ENCODE assay signal across 1 cellular context in the genomic region with DNA sequence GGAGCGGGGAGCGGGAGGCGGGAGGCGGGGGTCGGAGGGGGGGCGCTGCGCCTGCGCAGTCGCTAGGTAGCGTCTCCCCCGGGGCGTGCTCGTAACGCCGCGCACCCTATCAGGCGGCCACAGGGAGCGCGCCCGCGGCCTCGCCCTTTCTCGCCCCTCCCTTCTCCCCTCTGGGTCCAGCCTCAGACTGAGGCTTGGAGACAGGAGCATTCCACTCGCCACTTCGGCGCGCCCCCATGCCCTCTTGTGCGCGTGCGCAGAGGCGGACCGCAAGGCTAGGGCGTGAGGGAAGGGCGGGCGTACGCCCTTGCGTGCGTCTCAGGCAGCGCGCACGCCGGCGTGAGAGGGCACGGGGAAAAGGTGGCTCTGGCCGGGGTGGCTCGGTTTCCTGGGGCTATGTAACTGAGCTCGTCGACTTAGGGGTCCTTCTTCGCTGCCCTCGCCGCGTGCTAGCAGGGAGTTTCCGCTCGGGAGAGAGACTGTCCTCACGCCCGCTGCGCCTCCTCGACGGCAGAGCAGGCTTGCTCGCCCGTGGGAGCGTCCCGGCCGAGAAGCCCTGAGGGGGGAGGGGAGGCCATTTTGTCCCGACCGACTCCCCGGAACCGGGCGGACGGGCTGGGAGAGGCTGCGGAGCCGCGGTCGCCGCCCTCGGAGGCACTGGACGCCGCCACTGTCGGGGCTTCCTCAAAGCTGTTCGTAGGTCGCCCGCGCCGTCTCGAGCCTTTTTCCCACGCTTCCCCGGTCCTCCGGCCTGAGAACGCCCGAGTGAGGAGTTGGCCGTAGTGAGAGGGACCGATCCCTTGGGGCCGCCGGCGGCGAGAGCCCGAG.
TF ChIP-seq lines count a peak whose summit lies in the region.

A gene (plus strand): TSS at position 316 of the 828 bp plus-strand sequence. CDS start 525 bp downstream, outside the sequence.

TF ChIP-seq in HepG2, 621 proteins besides CTCF, POLR2A, EP300 and RAD21 (continued from another document and continues in another):
- TF ChIP-seq, protein P1, sequence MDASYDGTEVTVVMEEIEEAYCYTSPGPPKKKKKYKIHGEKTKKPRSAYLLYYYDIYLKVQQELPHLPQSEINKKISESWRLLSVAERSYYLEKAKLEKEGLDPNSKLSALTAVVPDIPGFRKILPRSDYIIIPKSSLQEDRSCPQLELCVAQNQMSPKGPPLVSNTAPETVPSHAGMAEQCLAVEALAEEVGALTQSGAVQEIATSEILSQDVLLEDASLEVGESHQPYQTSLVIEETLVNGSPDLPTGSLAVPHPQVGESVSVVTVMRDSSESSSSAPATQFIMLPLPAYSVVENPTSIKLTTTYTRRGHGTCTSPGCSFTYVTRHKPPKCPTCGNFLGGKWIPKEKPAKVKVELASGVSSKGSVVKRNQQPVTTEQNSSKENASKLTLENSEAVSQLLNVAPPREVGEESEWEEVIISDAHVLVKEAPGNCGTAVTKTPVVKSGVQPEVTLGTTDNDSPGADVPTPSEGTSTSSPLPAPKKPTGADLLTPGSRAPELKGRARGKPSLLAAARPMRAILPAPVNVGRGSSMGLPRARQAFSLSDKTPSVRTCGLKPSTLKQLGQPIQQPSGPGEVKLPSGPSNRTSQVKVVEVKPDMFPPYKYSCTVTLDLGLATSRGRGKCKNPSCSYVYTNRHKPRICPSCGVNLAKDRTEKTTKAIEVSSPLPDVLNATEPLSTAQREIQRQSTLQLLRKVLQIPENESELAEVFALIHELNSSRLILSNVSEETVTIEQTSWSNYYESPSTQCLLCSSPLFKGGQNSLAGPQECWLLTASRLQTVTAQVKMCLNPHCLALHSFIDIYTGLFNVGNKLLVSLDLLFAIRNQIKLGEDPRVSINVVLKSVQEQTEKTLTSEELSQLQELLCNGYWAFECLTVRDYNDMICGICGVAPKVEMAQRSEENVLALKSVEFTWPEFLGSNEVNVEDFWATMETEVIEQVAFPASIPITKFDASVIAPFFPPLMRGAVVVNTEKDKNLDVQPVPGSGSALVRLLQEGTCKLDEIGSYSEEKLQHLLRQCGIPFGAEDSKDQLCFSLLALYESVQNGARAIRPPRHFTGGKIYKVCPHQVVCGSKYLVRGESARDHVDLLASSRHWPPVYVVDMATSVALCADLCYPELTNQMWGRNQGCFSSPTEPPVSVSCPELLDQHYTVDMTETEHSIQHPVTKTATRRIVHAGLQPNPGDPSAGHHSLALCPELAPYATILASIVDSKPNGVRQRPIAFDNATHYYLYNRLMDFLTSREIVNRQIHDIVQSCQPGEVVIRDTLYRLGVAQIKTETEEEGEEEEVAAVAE (CRISPR knock-in tag; IDR thresholded peaks at IDR 0.05; ENCODE audit: borderline replicate concordance), result peak; percentile 49; the same call in 1 of the 2 replicates
- TF ChIP-seq, protein P2, sequence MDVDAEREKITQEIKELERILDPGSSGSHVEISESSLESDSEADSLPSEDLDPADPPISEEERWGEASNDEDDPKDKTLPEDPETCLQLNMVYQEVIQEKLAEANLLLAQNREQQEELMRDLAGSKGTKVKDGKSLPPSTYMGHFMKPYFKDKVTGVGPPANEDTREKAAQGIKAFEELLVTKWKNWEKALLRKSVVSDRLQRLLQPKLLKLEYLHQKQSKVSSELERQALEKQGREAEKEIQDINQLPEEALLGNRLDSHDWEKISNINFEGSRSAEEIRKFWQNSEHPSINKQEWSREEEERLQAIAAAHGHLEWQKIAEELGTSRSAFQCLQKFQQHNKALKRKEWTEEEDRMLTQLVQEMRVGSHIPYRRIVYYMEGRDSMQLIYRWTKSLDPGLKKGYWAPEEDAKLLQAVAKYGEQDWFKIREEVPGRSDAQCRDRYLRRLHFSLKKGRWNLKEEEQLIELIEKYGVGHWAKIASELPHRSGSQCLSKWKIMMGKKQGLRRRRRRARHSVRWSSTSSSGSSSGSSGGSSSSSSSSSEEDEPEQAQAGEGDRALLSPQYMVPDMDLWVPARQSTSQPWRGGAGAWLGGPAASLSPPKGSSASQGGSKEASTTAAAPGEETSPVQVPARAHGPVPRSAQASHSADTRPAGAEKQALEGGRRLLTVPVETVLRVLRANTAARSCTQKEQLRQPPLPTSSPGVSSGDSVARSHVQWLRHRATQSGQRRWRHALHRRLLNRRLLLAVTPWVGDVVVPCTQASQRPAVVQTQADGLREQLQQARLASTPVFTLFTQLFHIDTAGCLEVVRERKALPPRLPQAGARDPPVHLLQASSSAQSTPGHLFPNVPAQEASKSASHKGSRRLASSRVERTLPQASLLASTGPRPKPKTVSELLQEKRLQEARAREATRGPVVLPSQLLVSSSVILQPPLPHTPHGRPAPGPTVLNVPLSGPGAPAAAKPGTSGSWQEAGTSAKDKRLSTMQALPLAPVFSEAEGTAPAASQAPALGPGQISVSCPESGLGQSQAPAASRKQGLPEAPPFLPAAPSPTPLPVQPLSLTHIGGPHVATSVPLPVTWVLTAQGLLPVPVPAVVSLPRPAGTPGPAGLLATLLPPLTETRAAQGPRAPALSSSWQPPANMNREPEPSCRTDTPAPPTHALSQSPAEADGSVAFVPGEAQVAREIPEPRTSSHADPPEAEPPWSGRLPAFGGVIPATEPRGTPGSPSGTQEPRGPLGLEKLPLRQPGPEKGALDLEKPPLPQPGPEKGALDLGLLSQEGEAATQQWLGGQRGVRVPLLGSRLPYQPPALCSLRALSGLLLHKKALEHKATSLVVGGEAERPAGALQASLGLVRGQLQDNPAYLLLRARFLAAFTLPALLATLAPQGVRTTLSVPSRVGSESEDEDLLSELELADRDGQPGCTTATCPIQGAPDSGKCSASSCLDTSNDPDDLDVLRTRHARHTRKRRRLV (CRISPR knock-in tag; IDR thresholded peaks at IDR 0.05), result peak; percentile 93
- TF ChIP-seq ZNF431 (CRISPR knock-in tag; IDR thresholded peaks at IDR 0.05; ENCODE audit: borderline replicate concordance, low read depth) (peak; percentile 92; the same call in 1 of the 2 replicates), TRIM24 (CRISPR knock-in tag; IDR thresholded peaks at IDR 0.05) (no peak), EZH2 (conservative IDR thresholded peaks at IDR 0.05; ENCODE audit: low read depth, low read length) (no peak), MIER3 (CRISPR knock-in tag; IDR thresholded peaks at IDR 0.05; ENCODE audit: borderline replicate concordance) (peak; percentile 75; the same call in 1 of the 2 replicates), ZNF33B (CRISPR knock-in tag; IDR thresholded peaks at IDR 0.05) (peak; percentile 79; the same call in 1 of the 2 replicates), CHD4 (IDR thresholded peaks at IDR 0.05; ENCODE audit: borderline replicate concordance, low read length) (no peak), ZFP37 (CRISPR knock-in tag; IDR thresholded peaks at IDR 0.05; ENCODE audit: borderline replicate concordance) (peak; percentile 89), ZNF569 (CRISPR knock-in tag; IDR thresholded peaks at IDR 0.05; ENCODE audit: borderline replicate concordance) (peak; percentile 34; the same call in 1 of the 2 replicates), NFYB (CRISPR knock-in tag; IDR thresholded peaks at IDR 0.05) (peak; percentile 61), ZNF552 (CRISPR knock-in tag; IDR thresholded peaks at IDR 0.05; ENCODE audit: borderline replicate concordance) (peak; percentile 85; the same call in 1 of the 2 replicates), U2AF1 (optimal IDR thresholded peaks at IDR 0.05; ENCODE audit: low read depth, low read length) (peak; percentile 66), ZNF136 (CRISPR knock-in tag; IDR thresholded peaks at IDR 0.05; ENCODE audit: low read depth) (peak; percentile 81), SMYD3 (CRISPR knock-in tag; IDR thresholded peaks at IDR 0.05) (no peak), MXD4 (CRISPR knock-in tag; IDR thresholded peaks at IDR 0.05) (peak; percentile 89), KMT2A (CRISPR knock-in tag; IDR thresholded peaks at IDR 0.05) (peak; percentile 95), SATB2 (CRISPR knock-in tag; IDR thresholded peaks at IDR 0.05) (peak; percentile 85), JARID2 (CRISPR knock-in tag; IDR thresholded peaks at IDR 0.05; ENCODE audit: insufficient replicate concordance) (peak; percentile 94), NR2F1 (CRISPR knock-in tag; IDR thresholded peaks at IDR 0.05) (no peak), IKZF1 (IDR thresholded peaks at IDR 0.05) (no peak), ZNF816 (CRISPR knock-in tag; IDR thresholded peaks at IDR 0.05; ENCODE audit: borderline replicate concordance) (0 out of 2 replicates have a peak, but pooled peaks have one; percentile 6), ADNP (CRISPR knock-in tag; IDR thresholded peaks at IDR 0.05) (no peak), ZNF10 (CRISPR knock-in tag; IDR thresholded peaks at IDR 0.05; ENCODE audit: borderline replicate concordance, low read depth) (no peak)
- TF ChIP-seq, protein P3, sequence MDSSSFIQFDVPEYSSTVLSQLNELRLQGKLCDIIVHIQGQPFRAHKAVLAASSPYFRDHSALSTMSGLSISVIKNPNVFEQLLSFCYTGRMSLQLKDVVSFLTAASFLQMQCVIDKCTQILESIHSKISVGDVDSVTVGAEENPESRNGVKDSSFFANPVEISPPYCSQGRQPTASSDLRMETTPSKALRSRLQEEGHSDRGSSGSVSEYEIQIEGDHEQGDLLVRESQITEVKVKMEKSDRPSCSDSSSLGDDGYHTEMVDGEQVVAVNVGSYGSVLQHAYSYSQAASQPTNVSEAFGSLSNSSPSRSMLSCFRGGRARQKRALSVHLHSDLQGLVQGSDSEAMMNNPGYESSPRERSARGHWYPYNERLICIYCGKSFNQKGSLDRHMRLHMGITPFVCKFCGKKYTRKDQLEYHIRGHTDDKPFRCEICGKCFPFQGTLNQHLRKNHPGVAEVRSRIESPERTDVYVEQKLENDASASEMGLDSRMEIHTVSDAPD (CRISPR knock-in tag; IDR thresholded peaks at IDR 0.05), result peak; percentile 66; the same call in 1 of the 2 replicates
- TF ChIP-seq, protein P4, sequence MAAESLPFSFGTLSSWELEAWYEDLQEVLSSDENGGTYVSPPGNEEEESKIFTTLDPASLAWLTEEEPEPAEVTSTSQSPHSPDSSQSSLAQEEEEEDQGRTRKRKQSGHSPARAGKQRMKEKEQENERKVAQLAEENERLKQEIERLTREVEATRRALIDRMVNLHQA (CRISPR knock-in tag; IDR thresholded peaks at IDR 0.05), result 0 out of 2 replicates have a peak, but pooled peaks have one; percentile 58
- TF ChIP-seq, protein P5, sequence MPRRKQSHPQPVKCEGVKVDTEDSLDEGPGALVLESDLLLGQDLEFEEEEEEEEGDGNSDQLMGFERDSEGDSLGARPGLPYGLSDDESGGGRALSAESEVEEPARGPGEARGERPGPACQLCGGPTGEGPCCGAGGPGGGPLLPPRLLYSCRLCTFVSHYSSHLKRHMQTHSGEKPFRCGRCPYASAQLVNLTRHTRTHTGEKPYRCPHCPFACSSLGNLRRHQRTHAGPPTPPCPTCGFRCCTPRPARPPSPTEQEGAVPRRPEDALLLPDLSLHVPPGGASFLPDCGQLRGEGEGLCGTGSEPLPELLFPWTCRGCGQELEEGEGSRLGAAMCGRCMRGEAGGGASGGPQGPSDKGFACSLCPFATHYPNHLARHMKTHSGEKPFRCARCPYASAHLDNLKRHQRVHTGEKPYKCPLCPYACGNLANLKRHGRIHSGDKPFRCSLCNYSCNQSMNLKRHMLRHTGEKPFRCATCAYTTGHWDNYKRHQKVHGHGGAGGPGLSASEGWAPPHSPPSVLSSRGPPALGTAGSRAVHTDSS (CRISPR knock-in tag; conservative IDR thresholded peaks at IDR 0.05), result no peak
- TF ChIP-seq, protein P6, sequence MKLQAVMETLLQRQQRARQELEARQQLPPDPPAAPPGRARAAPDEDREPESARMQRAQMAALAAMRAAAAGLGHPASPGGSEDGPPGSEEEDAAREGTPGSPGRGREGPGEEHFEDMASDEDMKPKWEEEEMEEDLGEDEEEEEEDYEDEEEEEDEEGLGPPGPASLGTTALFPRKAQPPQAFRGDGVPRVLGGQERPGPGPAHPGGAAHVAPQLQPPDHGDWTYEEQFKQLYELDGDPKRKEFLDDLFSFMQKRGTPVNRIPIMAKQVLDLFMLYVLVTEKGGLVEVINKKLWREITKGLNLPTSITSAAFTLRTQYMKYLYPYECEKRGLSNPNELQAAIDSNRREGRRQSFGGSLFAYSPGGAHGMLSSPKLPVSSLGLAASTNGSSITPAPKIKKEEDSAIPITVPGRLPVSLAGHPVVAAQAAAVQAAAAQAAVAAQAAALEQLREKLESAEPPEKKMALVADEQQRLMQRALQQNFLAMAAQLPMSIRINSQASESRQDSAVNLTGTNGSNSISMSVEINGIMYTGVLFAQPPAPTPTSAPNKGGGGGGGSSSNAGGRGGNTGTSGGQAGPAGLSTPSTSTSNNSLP (IDR thresholded peaks at IDR 0.05; ENCODE audit: low read depth, low read length), result no peak; the same call in 1 of the 2 replicates
- TF ChIP-seq, protein P7, sequence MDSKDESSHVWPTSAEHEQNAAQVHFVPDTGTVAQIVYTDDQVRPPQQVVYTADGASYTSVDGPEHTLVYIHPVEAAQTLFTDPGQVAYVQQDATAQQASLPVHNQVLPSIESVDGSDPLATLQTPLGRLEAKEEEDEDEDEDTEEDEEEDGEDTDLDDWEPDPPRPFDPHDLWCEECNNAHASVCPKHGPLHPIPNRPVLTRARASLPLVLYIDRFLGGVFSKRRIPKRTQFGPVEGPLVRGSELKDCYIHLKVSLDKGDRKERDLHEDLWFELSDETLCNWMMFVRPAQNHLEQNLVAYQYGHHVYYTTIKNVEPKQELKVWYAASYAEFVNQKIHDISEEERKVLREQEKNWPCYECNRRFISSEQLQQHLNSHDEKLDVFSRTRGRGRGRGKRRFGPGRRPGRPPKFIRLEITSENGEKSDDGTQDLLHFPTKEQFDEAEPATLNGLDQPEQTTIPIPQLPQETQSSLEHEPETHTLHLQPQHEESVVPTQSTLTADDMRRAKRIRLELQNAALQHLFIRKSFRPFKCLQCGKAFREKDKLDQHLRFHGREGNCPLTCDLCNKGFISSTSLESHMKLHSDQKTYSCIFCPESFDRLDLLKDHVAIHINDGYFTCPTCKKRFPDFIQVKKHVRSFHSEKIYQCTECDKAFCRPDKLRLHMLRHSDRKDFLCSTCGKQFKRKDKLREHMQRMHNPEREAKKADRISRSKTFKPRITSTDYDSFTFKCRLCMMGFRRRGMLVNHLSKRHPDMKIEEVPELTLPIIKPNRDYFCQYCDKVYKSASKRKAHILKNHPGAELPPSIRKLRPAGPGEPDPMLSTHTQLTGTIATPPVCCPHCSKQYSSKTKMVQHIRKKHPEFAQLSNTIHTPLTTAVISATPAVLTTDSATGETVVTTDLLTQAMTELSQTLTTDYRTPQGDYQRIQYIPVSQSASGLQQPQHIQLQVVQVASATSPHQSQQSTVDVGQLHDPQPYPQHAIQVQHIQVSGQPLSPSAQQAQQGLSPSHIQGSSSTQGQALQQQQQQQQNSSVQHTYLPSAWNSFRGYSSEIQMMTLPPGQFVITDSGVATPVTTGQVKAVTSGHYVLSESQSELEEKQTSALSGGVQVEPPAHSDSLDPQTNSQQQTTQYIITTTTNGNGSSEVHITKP (CRISPR knock-in tag; IDR thresholded peaks at IDR 0.05; ENCODE audit: low read depth), result peak; percentile 95
- TF ChIP-seq, protein P8, sequence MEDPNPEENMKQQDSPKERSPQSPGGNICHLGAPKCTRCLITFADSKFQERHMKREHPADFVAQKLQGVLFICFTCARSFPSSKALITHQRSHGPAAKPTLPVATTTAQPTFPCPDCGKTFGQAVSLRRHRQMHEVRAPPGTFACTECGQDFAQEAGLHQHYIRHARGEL (CRISPR knock-in tag; IDR thresholded peaks at IDR 0.05), result peak; percentile 96
- TF ChIP-seq, protein P9, sequence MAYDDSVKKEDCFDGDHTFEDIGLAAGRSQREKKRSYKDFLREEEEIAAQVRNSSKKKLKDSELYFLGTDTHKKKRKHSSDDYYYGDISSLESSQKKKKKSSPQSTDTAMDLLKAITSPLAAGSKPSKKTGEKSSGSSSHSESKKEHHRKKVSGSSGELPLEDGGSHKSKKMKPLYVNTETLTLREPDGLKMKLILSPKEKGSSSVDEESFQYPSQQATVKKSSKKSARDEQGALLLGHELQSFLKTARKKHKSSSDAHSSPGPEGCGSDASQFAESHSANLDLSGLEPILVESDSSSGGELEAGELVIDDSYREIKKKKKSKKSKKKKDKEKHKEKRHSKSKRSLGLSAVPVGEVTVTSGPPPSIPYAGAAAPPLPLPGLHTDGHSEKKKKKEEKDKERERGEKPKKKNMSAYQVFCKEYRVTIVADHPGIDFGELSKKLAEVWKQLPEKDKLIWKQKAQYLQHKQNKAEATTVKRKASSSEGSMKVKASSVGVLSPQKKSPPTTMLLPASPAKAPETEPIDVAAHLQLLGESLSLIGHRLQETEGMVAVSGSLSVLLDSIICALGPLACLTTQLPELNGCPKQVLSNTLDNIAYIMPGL (CRISPR knock-in tag; IDR thresholded peaks at IDR 0.05; ENCODE audit: borderline replicate concordance in 1 of 2, low read depth in 1 of 2), result peak; percentile 95 to 97
